ENCODE assay signal across 11 cellular contexts in the genomic region with DNA sequence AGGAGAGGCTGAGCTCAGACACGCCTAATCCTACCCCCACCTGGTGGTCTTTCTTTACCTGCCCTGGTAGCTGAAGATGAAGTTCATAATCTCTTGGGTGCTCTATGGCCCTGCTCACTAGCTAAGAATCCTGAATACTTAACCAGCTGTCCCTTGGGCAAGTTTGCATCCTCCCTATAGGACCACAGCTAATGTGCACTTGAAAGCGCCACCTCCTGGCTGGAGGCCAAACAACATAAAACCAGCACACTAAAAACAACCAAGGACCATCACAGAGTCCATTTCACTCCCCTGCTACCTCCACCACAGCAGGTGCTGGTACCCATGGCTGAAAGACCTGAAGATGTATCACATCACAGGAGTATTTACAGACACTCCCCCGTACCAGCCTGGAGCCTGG.
A peak's percentile ranks its signal among the peaks of the same experiment; 100 is the strongest.
DNase-seq lines count a peak whose midpoint lies in the region; ATAC-seq and TF ChIP-seq lines count a peak whose summit lies in the region.
"Had no signal": no experiment of that assay in that cellular context is flagged by ENCODE, and none has a peak within 500 bp of the region (broad histone marks: within the 10 kb centered on the region; RNA-seq: fewer than 3 reads in every experiment).

No MANE protein-coding gene starts in this region.

- no peak overlapping the region for H2AFZ ChIP-seq in SK-N-SH (ENCODE audit: low read depth)
- H2AFZ ChIP-seq: PC-9 had no signal

- POLR2A ChIA-PET in SK-N-SH (lab: Yijun Ruan, JAX), result no interaction called here

- intact Hi-C loops in esophagus muscularis mucosa (cut with DNase I) (no loop called here), posterior vena cava (cut with DNase I) (no loop called here)

- H3K27ac ChIP-seq in SK-N-SH (ENCODE audit: low read depth in 2 of 2, low read length in 1 of 2) (no peak overlapping the region), DOHH2 (ENCODE audit: low read depth, low read length) (no peak overlapping the region), esophagus muscularis mucosa (replicated peaks in 1 of 4) (no peak overlapping the region), gastroesophageal sphincter (no peak overlapping the region)
- H3K27ac ChIP-seq: PC-9 had no signal

- H3K36me3 ChIP-seq in SK-N-SH (replicated peaks in 1 of 2; ENCODE audit: control insufficient read depth in 1 of 2, insufficient read depth in 2 of 2, low read length in 1 of 2) (no peaks in the 10 kb centered on the region), DOHH2 (ENCODE audit: control insufficient read depth, low read length) (no peaks in the 10 kb centered on the region), esophagus muscularis mucosa (no peaks in the 10 kb centered on the region), gastroesophageal sphincter (no peaks in the 10 kb centered on the region)

- H3F3A ChIP-seq in SK-N-SH (replicated peaks; ENCODE audit: insufficient read depth), result no peaks in the 10 kb centered on the region
- H3F3A ChIP-seq in DOHH2 (ENCODE audit: control insufficient read depth, insufficient read depth), result no peaks in the 10 kb centered on the region

- ATAC-seq in SK-N-SH treated with all-trans-retinoic acid at 6 μM for 48 hours, result no peak
- ATAC-seq in gastroesophageal sphincter, result no peak

- H3K9me3 ChIP-seq in SK-N-SH, result peaks cover 5% of the 10 kb centered on the region; the same call in 1 of the 2 replicates
- H3K9me3 ChIP-seq in DOHH2 (ENCODE audit: control insufficient read depth, insufficient read depth, low read length), result peaks cover 9% of the 10 kb centered on the region; the same call in 1 of the 2 replicates
- H3K9me3 ChIP-seq in esophagus muscularis mucosa, result peaks cover 0 to 22% (median 21%) of the 10 kb centered on the region in 4 donors
- H3K9me3 ChIP-seq in gastroesophageal sphincter, result peaks cover 0 to 37% (median 0%) of the 10 kb centered on the region in 3 donors

- H3K4me1 ChIP-seq in SK-N-SH (ENCODE audit: control insufficient read depth in 1 of 2, insufficient read depth in 2 of 2, low read depth in 1 of 2, low read length in 1 of 2), result no peaks in the 10 kb centered on the region
- H3K4me1 ChIP-seq in DOHH2 (ENCODE audit: control insufficient read depth, low read length), result no peaks in the 10 kb centered on the region
- H3K4me1 ChIP-seq in esophagus muscularis mucosa, result no peaks in the 10 kb centered on the region
- H3K4me1 ChIP-seq in gastroesophageal sphincter, result no peaks in the 10 kb centered on the region

- DNase-seq in SK-N-SH, result no peak
- peak; percentile 42 for DNase-seq in NCI-H69 (lab: John Stamatoyannopoulos, UW)
- peak; percentile 55 for DNase-seq in esophagus muscularis mucosa (ENCODE audit: extremely low spot score)
- DNase-seq in cortex of kidney (lab: John Stamatoyannopoulos, UW), result no peak
- no peak for DNase-seq in posterior vena cava (ENCODE audit: low spot score)
- DNase-seq: activated naive CD4-positive, alpha-beta T cell; PC-9; posterior cingulate gyrus had no signal

- H3K9me2 ChIP-seq in SK-N-SH (no peaks in the 10 kb centered on the region), DOHH2 (replicated peaks; ENCODE audit: control insufficient read depth, low read length) (no peaks in the 10 kb centered on the region)

- WGBS in SK-N-SH (ENCODE audit: low lambda C conversion rate), result 4% methylated on average over 3 of the region's 3 CpGs
- 92% methylated on average over 3 of the region's 3 CpGs for WGBS in esophagus muscularis mucosa
- 100% methylated on average over 1 to 3 of the region's 3 CpGs for WGBS in gastroesophageal sphincter (ENCODE audit: low coverage in 1 of 2), 2 donors

- TF ChIP-seq POLR2A in esophagus muscularis mucosa (IDR thresholded peaks at IDR 0.05; ENCODE audit: low read depth) (no peak), gastroesophageal sphincter (IDR thresholded peaks at IDR 0.05) (no peak)

- no peaks in the 10 kb centered on the region for H4K20me1 ChIP-seq in SK-N-SH (ENCODE audit: insufficient read depth)
- H4K20me1 ChIP-seq in DOHH2 (ENCODE audit: control insufficient read depth, insufficient read depth, low read depth, low read length), result no peaks in the 10 kb centered on the region

- H3K4me3 ChIP-seq in SK-N-SH (ENCODE audit: low read depth in 2 of 2, low read length in 1 of 2), result no peak overlapping the region
- no peak overlapping the region for H3K4me3 ChIP-seq in DOHH2 (ENCODE audit: low read length)
- H3K4me3 ChIP-seq in esophagus muscularis mucosa, result no peak overlapping the region
- no peak overlapping the region for H3K4me3 ChIP-seq in gastroesophageal sphincter
- H3K4me3 ChIP-seq: PC-9 had no signal

- TF ChIP-seq CTCF in SK-N-SH (IDR thresholded peaks at IDR 0.05) (peak; percentile 43), DOHH2 (IDR thresholded peaks at IDR 0.05; ENCODE audit: low read depth, low read length, poor library complexity, severe bottlenecking) (peak; percentile 65), esophagus muscularis mucosa (IDR thresholded peaks at IDR 0.05) (no peak), gastroesophageal sphincter (IDR thresholded peaks at IDR 0.05) (no peak)

- H3K79me2 ChIP-seq in SK-N-SH (ENCODE audit: insufficient read depth), result no peaks in the 10 kb centered on the region
- no peaks in the 10 kb centered on the region for H3K79me2 ChIP-seq in DOHH2 (ENCODE audit: control insufficient read depth, low read length)

- H3K9ac ChIP-seq in SK-N-SH, result no peak overlapping the region

- no peak; the same call in 1 of the 2 replicates for TF ChIP-seq RAD21 in SK-N-SH (IDR thresholded peaks at IDR 0.05; ENCODE audit: low read length)

- TF ChIP-seq EP300 in SK-N-SH (IDR thresholded peaks at IDR 0.05; ENCODE audit: borderline replicate concordance in 1 of 2, low read depth in 1 of 2, low read length in 1 of 2) (no peak), esophagus muscularis mucosa (IDR thresholded peaks at IDR 0.05) (no peak), gastroesophageal sphincter (IDR thresholded peaks at IDR 0.05) (no peak)

- H3K4me2 ChIP-seq in SK-N-SH, result no peak overlapping the region
- H3K4me2 ChIP-seq in DOHH2 (ENCODE audit: low read length), result no peak overlapping the region
- H3K4me2 ChIP-seq: PC-9 had no signal

- CTCF ChIA-PET in SK-N-SH (lab: Yijun Ruan, JAX), result interaction anchor here (0.6 to 1.9 kb wide), 8 partner anchors 9 to 436 kb away, joined by 3 to 4 read pairs (median 3); no protein-coding TSS in a partner anchor

- H3K27me3 ChIP-seq in SK-N-SH (ENCODE audit: insufficient read depth) (no peaks in the 10 kb centered on the region), DOHH2 (ENCODE audit: control insufficient read depth, low read length) (no peaks in the 10 kb centered on the region), esophagus muscularis mucosa (no peaks in the 10 kb centered on the region), gastroesophageal sphincter (no peaks in the 10 kb centered on the region)

TF ChIP-seq in SK-N-SH, 30 proteins besides CTCF, POLR2A, EP300 and RAD21:
- TF ChIP-seq, protein P1, sequence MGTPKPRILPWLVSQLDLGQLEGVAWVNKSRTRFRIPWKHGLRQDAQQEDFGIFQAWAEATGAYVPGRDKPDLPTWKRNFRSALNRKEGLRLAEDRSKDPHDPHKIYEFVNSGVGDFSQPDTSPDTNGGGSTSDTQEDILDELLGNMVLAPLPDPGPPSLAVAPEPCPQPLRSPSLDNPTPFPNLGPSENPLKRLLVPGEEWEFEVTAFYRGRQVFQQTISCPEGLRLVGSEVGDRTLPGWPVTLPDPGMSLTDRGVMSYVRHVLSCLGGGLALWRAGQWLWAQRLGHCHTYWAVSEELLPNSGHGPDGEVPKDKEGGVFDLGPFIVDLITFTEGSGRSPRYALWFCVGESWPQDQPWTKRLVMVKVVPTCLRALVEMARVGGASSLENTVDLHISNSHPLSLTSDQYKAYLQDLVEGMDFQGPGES (IDR thresholded peaks at IDR 0.05; ENCODE audit: low read depth, low read length), result no peak
- TF ChIP-seq RCOR1 (IDR thresholded peaks at IDR 0.05; ENCODE audit: low read length) (no peak), ELF1 (IDR thresholded peaks at IDR 0.05) (no peak)
- TF ChIP-seq, protein P2, sequence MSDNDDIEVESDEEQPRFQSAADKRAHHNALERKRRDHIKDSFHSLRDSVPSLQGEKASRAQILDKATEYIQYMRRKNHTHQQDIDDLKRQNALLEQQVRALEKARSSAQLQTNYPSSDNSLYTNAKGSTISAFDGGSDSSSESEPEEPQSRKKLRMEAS (IDR thresholded peaks at IDR 0.05; ENCODE audit: low read depth), result no peak

TF ChIP-seq in SK-N-SH treated with all-trans-retinoic acid at 6 μM for 48 hours, 23 proteins besides CTCF, POLR2A, EP300 and RAD21 (continues in another document):
- TF ChIP-seq ZC3H10 (CRISPR knock-in tag; IDR thresholded peaks at IDR 0.05) (no peak), ZFP3 (CRISPR knock-in tag; IDR thresholded peaks at IDR 0.05) (no peak), ZFP30 (CRISPR knock-in tag; IDR thresholded peaks at IDR 0.05) (no peak), SNAI2 (CRISPR knock-in tag; IDR thresholded peaks at IDR 0.05) (no peak), ZNF70 (CRISPR knock-in tag; IDR thresholded peaks at IDR 0.05) (no peak), BACH2 (CRISPR knock-in tag; IDR thresholded peaks at IDR 0.05; ENCODE audit: borderline replicate concordance) (no peak), GLIS3 (CRISPR knock-in tag; IDR thresholded peaks at IDR 0.05) (no peak)
- TF ChIP-seq, protein P3, sequence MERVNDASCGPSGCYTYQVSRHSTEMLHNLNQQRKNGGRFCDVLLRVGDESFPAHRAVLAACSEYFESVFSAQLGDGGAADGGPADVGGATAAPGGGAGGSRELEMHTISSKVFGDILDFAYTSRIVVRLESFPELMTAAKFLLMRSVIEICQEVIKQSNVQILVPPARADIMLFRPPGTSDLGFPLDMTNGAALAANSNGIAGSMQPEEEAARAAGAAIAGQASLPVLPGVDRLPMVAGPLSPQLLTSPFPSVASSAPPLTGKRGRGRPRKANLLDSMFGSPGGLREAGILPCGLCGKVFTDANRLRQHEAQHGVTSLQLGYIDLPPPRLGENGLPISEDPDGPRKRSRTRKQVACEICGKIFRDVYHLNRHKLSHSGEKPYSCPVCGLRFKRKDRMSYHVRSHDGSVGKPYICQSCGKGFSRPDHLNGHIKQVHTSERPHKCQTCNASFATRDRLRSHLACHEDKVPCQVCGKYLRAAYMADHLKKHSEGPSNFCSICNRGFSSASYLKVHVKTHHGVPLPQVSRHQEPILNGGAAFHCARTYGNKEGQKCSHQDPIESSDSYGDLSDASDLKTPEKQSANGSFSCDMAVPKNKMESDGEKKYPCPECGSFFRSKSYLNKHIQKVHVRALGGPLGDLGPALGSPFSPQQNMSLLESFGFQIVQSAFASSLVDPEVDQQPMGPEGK (CRISPR knock-in tag; IDR thresholded peaks at IDR 0.05; ENCODE audit: borderline replicate concordance), result no peak

Comparison
In these comparisons a context has a peak if more than half of its experiments do, and no peak if none do; other contexts are left out.
1. DNase-seq: peak in NCI-H69 (single experiment) and esophagus muscularis mucosa (single experiment); none in SK-N-SH (single experiment), cortex of kidney (single experiment) and posterior vena cava (single experiment).
2. CTCF ChIP-seq: peak in SK-N-SH (single experiment) and DOHH2 (single experiment); none in esophagus muscularis mucosa (0 of 3) and gastroesophageal sphincter (0 of 4).